Comparison of ENCODE assay signal across 31 cellular contexts in the genomic region with DNA sequence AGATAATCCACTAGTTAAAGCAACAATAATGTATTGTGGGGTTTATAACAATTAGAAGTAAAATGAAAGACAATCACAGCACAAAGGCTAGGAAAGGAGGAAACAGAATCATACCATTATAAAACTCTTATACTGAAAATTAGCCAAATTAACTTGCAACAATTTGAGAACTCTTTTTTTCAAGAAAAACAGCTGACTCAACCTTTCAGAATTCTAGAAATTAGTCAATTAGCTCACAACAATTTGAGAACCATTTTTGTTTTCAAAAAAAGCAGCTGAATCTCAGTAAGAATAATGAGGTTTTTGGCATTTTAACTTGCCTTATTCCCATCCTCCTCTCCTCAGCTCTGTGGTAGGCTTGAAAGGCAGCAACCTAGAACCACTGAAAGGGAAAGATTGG.
"Had no signal": no experiment of that assay in that cellular context is flagged by ENCODE, and none has a peak within 500 bp of the region (broad histone marks: within the 10 kb centered on the region; RNA-seq: fewer than 3 reads in every experiment).

No MANE protein-coding gene starts in this region.

- H3K27ac ChIP-seq: brain microvascular endothelial cell, coronary artery, dorsolateral prefrontal cortex, foreskin keratinocyte, gastrocnemius medialis, heart left ventricle, WERI-Rb-1 had no signal

- H3K27me3 ChIP-seq: brain microvascular endothelial cell, foreskin keratinocyte, gastrocnemius medialis, heart left ventricle had no signal

- H3K4me1 ChIP-seq: gastrocnemius medialis, heart left ventricle had no signal

- H3K9me3 ChIP-seq: gastrocnemius medialis had no signal

- H3K4me3 ChIP-seq: coronary artery, dorsolateral prefrontal cortex, gastrocnemius medialis, heart left ventricle had no signal

- DNase-seq: activated B cell treated with CpG ODN at 0.5 μM for 24 hours; activated CD4-positive, alpha-beta memory T cell treated with anti-CD3 and anti-CD28 coated beads for 36 hours; activated CD4-positive, alpha-beta T cell treated with anti-CD3 and anti-CD28 coated beads, Interleukin-2, amount 10 ng/mL, durations not matched to agents 24 days and 14 days; activated CD8-positive, alpha-beta memory T cell treated with anti-CD3 and anti-CD28 coated beads, Interleukin-2, amount 50 U/mL, for 48 hours; activated CD8-positive, alpha-beta T cell treated with anti-CD3 and anti-CD28 coated beads, Interleukin-2, amount 10 ng/mL, durations not matched to agents 7 days and 5 days; activated gamma-delta T cell; activated naive CD4-positive, alpha-beta T cell; activated naive CD4-positive, alpha-beta T cell treated with anti-CD3 and anti-CD28 coated beads, Interleukin-2, amount 10 ng/mL, durations not matched to agents 7 days and 5 days; activated naive CD8-positive, alpha-beta T cell treated with anti-CD3 and anti-CD28 coated beads, Interleukin-2, amount 10 ng/mL, durations not matched to agents 7 days and 5 days; activated T-cell treated with anti-CD3 and anti-CD28 coated beads for 4 hours; activated T-cell treated with anti-CD3 and anti-CD28 coated beads, Interleukin-2, amount 50 U/mL, for 24 hours; activated T-cell treated with anti-CD3 and anti-CD28 coated beads, Interleukin-2, amount 50 U/mL, for 72 hours; amniotic stem cell; anterior cingulate cortex; brain microvascular endothelial cell; dorsolateral prefrontal cortex; effector memory CD4-positive, alpha-beta T cell; endodermal cell; foreskin keratinocyte; gastrocnemius medialis; glutamatergic neuron; heart left ventricle; T-helper 17 cell; T1000; WERI-Rb-1 had no signal

- H3K36me3 ChIP-seq: brain microvascular endothelial cell, gastrocnemius medialis, heart left ventricle, WERI-Rb-1 had no signal

- ATAC-seq: activated CD4-positive, CD25-positive, alpha-beta regulatory T cell treated with anti-CD3 and anti-CD28 coated beads, Interleukin-2, amount 50 U/mL, for 24 hours; activated CD8-positive, alpha-beta T cell treated with anti-CD3 and anti-CD28 coated beads, Interleukin-2, amount 10 ng/mL, durations not matched to agents 7 days and 5 days; activated naive CD4-positive, alpha-beta T cell treated with anti-CD3 and anti-CD28 coated beads, Interleukin-2, amount 50 U/mL, for 72 hours; activated T-cell treated with anti-CD3 and anti-CD28 coated beads, Interleukin-2, amount 50 U/mL, for 72 hours; esophagus mucosa; foreskin keratinocyte; gastrocnemius medialis; heart left ventricle; T-helper 17 cell had no signal

- FAIRE-seq: astrocyte, bronchial epithelial cell had no signal
